ENCODE assay signal across 27 cellular contexts in genomic region chr2:7513834-7514233, GRCh38.
"Had no signal": no experiment of that assay in that cellular context is flagged by ENCODE, and none has a peak within 500 bp of the region (broad histone marks: within the 10 kb centered on the region; RNA-seq: fewer than 3 reads in every experiment).

No MANE protein-coding gene starts in this region.

- ATAC-seq: activated CD8-positive, alpha-beta T cell treated with anti-CD3 and anti-CD28 coated beads for 36 hours; Right ventricle myocardium inferior; SK-N-SH treated with all-trans-retinoic acid at 6 μM for 48 hours had no signal

- H3K9me3 Mint-ChIP-seq: activated naive CD4-positive, alpha-beta T cell treated with anti-CD3 and anti-CD28 coated beads, Interleukin-2, amount 50 U/mL, for 24 hours had no signal

- H3K4me3 ChIP-seq: PC-9 had no signal

- H3K27ac Mint-ChIP-seq: activated naive CD4-positive, alpha-beta T cell treated with anti-CD3 and anti-CD28 coated beads, Interleukin-2, amount 50 U/mL, for 24 hours; activated T-helper 2 cell treated with anti-CD3 and anti-CD28 coated beads, Interferon-gamma antibody, Interleukin-2, Interleukin-4, amounts not matched to agents 10 μg/mL and 5 μg/mL and 100 μg/mL, durations not matched to agents 14 hours and 24 hours and 36 hours had no signal

- DNase-seq: activated CD4-positive, alpha-beta T cell treated with anti-CD3 and anti-CD28 coated beads for 1 hour; activated CD4-positive, alpha-beta T cell treated with anti-CD3 and anti-CD28 coated beads for 48 hours; activated CD4-positive, CD25-positive, alpha-beta regulatory T cell; activated CD8-positive, alpha-beta T cell treated with anti-CD3 and anti-CD28 coated beads for 36 hours; activated gamma-delta T cell; activated naive CD4-positive, alpha-beta T cell treated with Interleukin-2 at 50 U/mL for 16 hours; activated T-cell treated with anti-CD3 and anti-CD28 coated beads, Interleukin-2, amount 50 U/mL, for 1 hour; amniotic stem cell; aorta; brain microvascular endothelial cell; central memory CD4-positive, alpha-beta T cell; NCI-H1105; NCI-H1417 treated with DMSO at 0.1 percent for 48 hours; NCI-H187 treated with DMSO at 0.1 percent for 48 hours; NCI-H2081 treated with DMSO at 0.1 percent for 48 hours; NCI-H510A; NCI-H526; NCI-H748 treated with DMSO at 0.1 percent for 48 hours; PC-9; SIG-M5; T1000; WERI-Rb-1 had no signal

- H3K27me3 ChIP-seq: brain microvascular endothelial cell had no signal

- H3K36me3 ChIP-seq: brain microvascular endothelial cell, WERI-Rb-1 had no signal

- H3K4me3 Mint-ChIP-seq: activated CD8-positive, alpha-beta T cell treated with anti-CD3 and anti-CD28 coated beads for 36 hours; activated naive CD4-positive, alpha-beta T cell treated with anti-CD3 and anti-CD28 coated beads, Interleukin-2, amount 50 U/mL, for 24 hours had no signal

- H3K27me3 Mint-ChIP-seq: activated CD8-positive, alpha-beta T cell treated with anti-CD3 and anti-CD28 coated beads for 36 hours; activated naive CD4-positive, alpha-beta T cell treated with anti-CD3 and anti-CD28 coated beads, Interleukin-2, amount 50 U/mL, for 24 hours had no signal

- H3K27ac ChIP-seq: brain microvascular endothelial cell, PC-9, RWPE1, WERI-Rb-1 had no signal
